In genomic region chr3:127512256-127512655, GRCh38 we compare ENCODE assay signal across 1 cellular context.
TF ChIP-seq lines count a peak whose summit lies in the region.

No MANE protein-coding gene starts in this region.

TF ChIP-seq in GM23338, 12 proteins besides CTCF, POLR2A, EP300 and RAD21 (continued from another document):
- TF ChIP-seq REST (IDR thresholded peaks at IDR 0.05; ENCODE audit: unreplicated experiment): no peak
- TF ChIP-seq ZNF331 (CRISPR knock-in tag; IDR thresholded peaks at IDR 0.05; ENCODE audit: low read depth): no peak
- no peak for TF ChIP-seq ZNF462 (CRISPR knock-in tag; IDR thresholded peaks at IDR 0.05)
- TF ChIP-seq EZH2 (IDR thresholded peaks at IDR 0.05; ENCODE audit: low read depth, unreplicated experiment): no peak
- no peak for TF ChIP-seq ETS1 (IDR thresholded peaks at IDR 0.05)
